Comparison of ENCODE assay signal across 7 cellular contexts in the genomic region with DNA sequence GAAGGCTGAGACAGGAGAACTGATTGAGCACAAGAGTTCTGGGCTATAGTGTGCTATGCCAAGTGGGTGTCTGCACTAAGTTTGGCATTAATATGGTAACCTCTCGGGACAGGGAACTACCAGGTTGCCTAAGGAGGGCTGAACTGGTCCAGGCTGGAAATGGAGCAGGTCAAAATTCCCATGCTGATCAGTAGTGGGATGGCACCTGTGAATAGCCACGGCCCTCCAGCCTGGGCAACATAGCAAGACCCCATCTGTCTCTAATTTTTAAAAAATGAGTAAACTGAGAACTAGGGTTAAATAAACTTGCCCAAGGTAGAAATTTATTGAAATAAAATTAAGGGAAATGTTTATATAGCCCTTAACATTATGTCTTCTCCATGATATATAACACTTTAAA.
"Had no signal": no experiment of that assay in that cellular context is flagged by ENCODE, and none has a peak within 500 bp of the region (broad histone marks: within the 10 kb centered on the region; RNA-seq: fewer than 3 reads in every experiment).

No MANE protein-coding gene starts in this region.

- H3K27ac ChIP-seq: HL-60, KMS-11 had no signal

- H3K4me1 Mint-ChIP-seq: IgD-negative memory B cell had no signal

- H3K9ac ChIP-seq: KMS-11 had no signal

- H3K4me2 ChIP-seq: KMS-11 had no signal

- H3K27me3 Mint-ChIP-seq: IgD-negative memory B cell had no signal

- DNase-seq: IMR-90, KBM-7, KG1 had no signal

- H3K4me3 Mint-ChIP-seq: IgD-negative memory B cell had no signal

- H3K27ac Mint-ChIP-seq: IgD-negative memory B cell had no signal

- FAIRE-seq: HTR-8/SVneo had no signal
